ENCODE assay signal across 15 cellular contexts in genomic region chr2:127872354-127872753, GRCh38. TPM values are rescaled to one million over a fixed set of nuclear protein-coding genes. Genes with fewer than 3 reads are reported as not detected.
A peak's percentile ranks its signal among the peaks of the same experiment; 100 is the strongest.
DNase-seq lines count a peak whose midpoint lies in the region; ATAC-seq, FAIRE-seq and TF ChIP-seq lines count a peak whose summit lies in the region.
"Had no signal": no experiment of that assay in that cellular context is flagged by ENCODE, and none has a peak within 500 bp of the region (broad histone marks: within the 10 kb centered on the region; RNA-seq: fewer than 3 reads in every experiment).

No MANE protein-coding gene starts in this region.

- peaks cover 68 to 100% (median 88%) of the 10 kb centered on the region in 11 experiments for H4K20me1 ChIP-seq in BLaER1 treated with 17β-estradiol and CSF1 and Interleukin-3, amounts not matched to agents 10 nM and 100 nM
- H4K20me1 ChIP-seq in GM12878 (ENCODE audit: control insufficient read depth, insufficient read depth), result no peaks in the 10 kb centered on the region

- H3K36me3 Mint-ChIP-seq in Caco-2 (ENCODE audit: insufficient read depth, unreplicated experiment) (peaks cover 86% of the 10 kb centered on the region), neural crest cell (ENCODE audit: low read depth) (peaks cover 16% of the 10 kb centered on the region)

- H3K23ac ChIP-seq in neuronal stem cell (ENCODE audit: low read depth, low read length, poor library complexity), result no peak overlapping the region

- H3K79me2 ChIP-seq in GM12878 (ENCODE audit: control insufficient read depth, insufficient read depth, low read length), result peaks cover 8% of the 10 kb centered on the region

- H2BK12ac ChIP-seq in neuronal stem cell (ENCODE audit: low read length), result no peak overlapping the region

- intact Hi-C loops in Caco-2 (cut with micrococcal nuclease; ENCODE audit: unreplicated experiment) (no loop called here), GM12878 (cut with micrococcal nuclease; ENCODE audit: unreplicated experiment) (no loop called here), sciatic nerve (cut with DNase I) (no loop called here)

- RAD21 ChIA-PET in GM12878 (lab: Charles Lee; ENCODE audit: unreplicated experiment), result no interaction called here

- H3K27me3 Mint-ChIP-seq in Caco-2 (ENCODE audit: insufficient read depth, unreplicated experiment), result no peaks in the 10 kb centered on the region
- no peaks in the 10 kb centered on the region for H3K27me3 Mint-ChIP-seq in neural crest cell (ENCODE audit: low read depth)

- SMC1A ChIA-PET in GM12878 (lab: Charles Lee; ENCODE audit: uncharacterized antibody, unreplicated experiment), result interaction anchor here (0.8 kb wide), 1 partner anchor 13 kb away, joined by 3 read pairs; no protein-coding TSS in a partner anchor

- in situ Hi-C loops in GM12878 (cut with MboI), result no loop called here

- no peaks in the 10 kb centered on the region for H3K9me3 ChIP-seq in BLaER1 treated with 17β-estradiol and CSF1 and Interleukin-3, amounts not matched to agents 10 nM and 100 nM (replicated peaks in 1 of 11)
- H3K9me3 ChIP-seq in Caco-2, result no peaks in the 10 kb centered on the region
- H3K9me3 ChIP-seq in GM12878 (replicated peaks; ENCODE audit: control insufficient read depth, insufficient read depth, low read length), result no peaks in the 10 kb centered on the region
- no peaks in the 10 kb centered on the region for H3K9me3 ChIP-seq in neuronal stem cell (replicated peaks in 1 of 2; ENCODE audit: control insufficient read depth in 2 of 2, insufficient read depth in 1 of 2, low read depth in 1 of 2, low read length in 2 of 2)
- H3K9me3 ChIP-seq: SK-N-SH had no signal

- POLR2A ChIA-PET in Caco-2 (lab: Charles Lee), result interaction anchor here (1.0 kb wide), 1 partner anchor 13 kb away, joined by 4 read pairs; no protein-coding TSS in a partner anchor
- POLR2A ChIA-PET in GM12878 (lab: Charles Lee), result no interaction called here

- H3K79me1 ChIP-seq in neuronal stem cell (ENCODE audit: low read depth, low read length), result no peaks in the 10 kb centered on the region

- no peaks in the 10 kb centered on the region for H3K27me3 ChIP-seq in BLaER1 treated with 17β-estradiol and CSF1 and Interleukin-3, amounts not matched to agents 10 nM and 100 nM
- no peaks in the 10 kb centered on the region for H3K27me3 ChIP-seq in Caco-2 (replicated peaks; ENCODE audit: control insufficient read depth, insufficient read depth, low read length)
- no peaks in the 10 kb centered on the region for H3K27me3 ChIP-seq in GM12878 (replicated peaks in 1 of 2; ENCODE audit: control insufficient read depth in 2 of 2, insufficient read depth in 2 of 2, low read length in 1 of 2)
- H3K27me3 ChIP-seq in neuronal stem cell (ENCODE audit: control insufficient read depth in 3 of 3, insufficient read depth in 3 of 3, low read depth in 1 of 3, low read length in 3 of 3), result no peaks in the 10 kb centered on the region
- no peaks in the 10 kb centered on the region for H3K27me3 ChIP-seq in foreskin keratinocyte

- no peak overlapping the region for H3K4ac ChIP-seq in neuronal stem cell (ENCODE audit: low read length)

- H3K18ac ChIP-seq in neuronal stem cell (ENCODE audit: low read length), result no peak overlapping the region

- TF ChIP-seq POLR2A in GM12878 (IDR thresholded peaks at IDR 0.05; ENCODE audit: low read depth, low read length), result no peak

- H2BK15ac ChIP-seq in neuronal stem cell (ENCODE audit: low read length), result no peak overlapping the region

- H4K8ac ChIP-seq in neuronal stem cell (ENCODE audit: low read depth, low read length), result no peak overlapping the region

- H3K4me1 Mint-ChIP-seq in Caco-2 (ENCODE audit: low read depth, unreplicated experiment), result peaks cover 23% of the 10 kb centered on the region
- H3K4me1 Mint-ChIP-seq in neural crest cell, result peaks cover 25% of the 10 kb centered on the region

- BruUV-seq in Caco-2 (replicated peaks; lab: Mats Ljungman, UMichigan), result no TSS peak
- BruUV-seq in GM12878 (replicated peaks; lab: Mats Ljungman, UMichigan), result TSS peak; percentile 37

- peak overlapping the region in 7 of 11 experiments; percentile 1 to 58 (median 42); a peak in 10 of 22 replicates for H3K4me2 ChIP-seq in BLaER1 treated with 17β-estradiol and CSF1 and Interleukin-3, amounts not matched to agents 10 nM and 100 nM
- H3K4me2 ChIP-seq in GM12878 (ENCODE audit: control insufficient read depth, insufficient read depth) (no peak overlapping the region), neuronal stem cell (ENCODE audit: insufficient read depth, low read length, poor library complexity, severe bottlenecking) (no peak overlapping the region)
- H3K4me2 ChIP-seq: PC-9, SK-N-SH had no signal

- H3K4me3 ChIP-seq in BLaER1 treated with 17β-estradiol and CSF1 and Interleukin-3, amounts not matched to agents 10 nM and 100 nM, result no peak overlapping the region
- H3K4me3 ChIP-seq in Caco-2 (ENCODE audit: low read depth, low read length) (no peak overlapping the region), GM12878 (no peak overlapping the region), neuronal stem cell (ENCODE audit: low read length in 2 of 2) (no peak overlapping the region)
- H3K4me3 ChIP-seq: PC-9 had no signal

- H3K4me1 ChIP-seq in BLaER1 treated with 17β-estradiol and CSF1 and Interleukin-3, amounts not matched to agents 10 nM and 100 nM, result peaks cover 42 to 54% (median 49%) of the 10 kb centered on the region in 10 experiments
- H3K4me1 ChIP-seq in Caco-2 (peaks cover 12% of the 10 kb centered on the region; the same call in 1 of the 2 replicates), GM12878 (ENCODE audit: control insufficient read depth, insufficient read depth, low read length) (no peaks in the 10 kb centered on the region; the same call in 1 of the 2 replicates), neuronal stem cell (ENCODE audit: control insufficient read depth in 2 of 2, insufficient read depth in 1 of 2, low read depth in 1 of 2, low read length in 2 of 2) (peaks cover 12 to 17% of the 10 kb centered on the region in 2 donors), foreskin keratinocyte (no peaks in the 10 kb centered on the region)

- no peak for TF ChIP-seq CTCF in Caco-2 (IDR thresholded peaks at IDR 0.05; ENCODE audit: insufficient read depth in 1 of 2, low read depth in 1 of 2, low read length in 1 of 2, severe bottlenecking in 1 of 2, unreplicated experiment in 1 of 2)
- no peak for TF ChIP-seq CTCF in GM12878 (IDR thresholded peaks at IDR 0.05 in 2 of 3, conservative IDR thresholded peaks at IDR 0.05 in 1 of 3; ENCODE audit: control insufficient read depth in 2 of 3, extremely low read depth in 1 of 3, insufficient read depth in 1 of 3, low read depth in 3 of 3, low read length in 3 of 3)
- TF ChIP-seq CTCF in neural crest cell (conservative IDR thresholded peaks at IDR 0.05), result no peak
- no peak for TF ChIP-seq CTCF in foreskin keratinocyte (conservative IDR thresholded peaks at IDR 0.05)

- H3K9ac ChIP-seq in BLaER1 treated with 17β-estradiol and CSF1 and Interleukin-3, amounts not matched to agents 10 nM and 100 nM, result no peak overlapping the region
- H3K9ac ChIP-seq in GM12878 (ENCODE audit: control insufficient read depth, insufficient read depth, low read length) (no peak overlapping the region), neuronal stem cell (ENCODE audit: low read depth, low read length, poor library complexity) (no peak overlapping the region)
- H3K9ac ChIP-seq: SK-N-SH had no signal

- no peak overlapping the region for H2AK5ac ChIP-seq in neuronal stem cell (ENCODE audit: low read depth, low read length)

- no peak overlapping the region for H3K27ac ChIP-seq in BLaER1 treated with 17β-estradiol and CSF1 and Interleukin-3, amounts not matched to agents 10 nM and 100 nM
- no peak overlapping the region for H3K27ac ChIP-seq in GM12878 (ENCODE audit: control insufficient read depth, insufficient read depth)
- no peak overlapping the region for H3K27ac ChIP-seq in neuronal stem cell (replicated peaks; ENCODE audit: low read length)
- H3K27ac ChIP-seq in foreskin keratinocyte, result no peak overlapping the region
- H3K27ac ChIP-seq: PC-9 had no signal

- no peak overlapping the region for H2BK120ac ChIP-seq in neuronal stem cell (ENCODE audit: low read depth, low read length)

- no peak overlapping the region for H2BK5ac ChIP-seq in neuronal stem cell (ENCODE audit: low read length)

- peaks cover 67 to 83% (median 72%) of the 10 kb centered on the region in 11 experiments for H3K36me3 ChIP-seq in BLaER1 treated with 17β-estradiol and CSF1 and Interleukin-3, amounts not matched to agents 10 nM and 100 nM
- peaks cover 5% of the 10 kb centered on the region; the same call in 1 of the 2 replicates for H3K36me3 ChIP-seq in Caco-2 (ENCODE audit: control insufficient read depth, insufficient read depth, low read length)
- H3K36me3 ChIP-seq in GM12878 (ENCODE audit: control insufficient read depth in 2 of 2, insufficient read depth in 2 of 2, low read length in 1 of 2), result peaks cover 16 to 30% of the 10 kb centered on the region in 2 experiments
- peaks cover 25 to 64% of the 10 kb centered on the region in 2 donors for H3K36me3 ChIP-seq in neuronal stem cell (replicated peaks in 1 of 2; ENCODE audit: control insufficient read depth in 2 of 2, insufficient read depth in 2 of 2, low read length in 2 of 2)

- no peak overlapping the region for H4K91ac ChIP-seq in neuronal stem cell (ENCODE audit: low read depth, low read length, poor library complexity)

- no peak for TF ChIP-seq RAD21 in GM12878 (IDR thresholded peaks at IDR 0.05; ENCODE audit: insufficient read depth, low read depth, low read length)

- no peak overlapping the region for H3K14ac ChIP-seq in neuronal stem cell (ENCODE audit: low read length)

- no peak for FAIRE-seq in GM12878 (lab: Jason Lieb, UNC)

- CTCF ChIA-PET in Caco-2 (lab: Charles Lee) (no interaction called here), GM12878 (lab: Yijun Ruan, JAX) (no interaction called here)

- no peak for ATAC-seq in GM12878
- no peak for ATAC-seq in sciatic nerve
- ATAC-seq in foreskin keratinocyte, result no peak
- ATAC-seq in HG03457 (IDR thresholded peaks at IDR 0.05; ENCODE audit: unreplicated experiment), result no peak
- ATAC-seq: Right ventricle myocardium inferior had no signal

- H3K9me3 Mint-ChIP-seq in Caco-2 (ENCODE audit: unreplicated experiment) (no peaks in the 10 kb centered on the region), neural crest cell (no peaks in the 10 kb centered on the region)

- TF ChIP-seq EP300 in GM12878 (IDR thresholded peaks at IDR 0.05; ENCODE audit: borderline replicate concordance in 1 of 2, control insufficient read depth in 1 of 2, low read depth in 2 of 2, low read length in 2 of 2), result no peak

- no peak overlapping the region for H3K4me3 Mint-ChIP-seq in Caco-2 (ENCODE audit: unreplicated experiment)
- H3K4me3 Mint-ChIP-seq in neural crest cell, result no peak overlapping the region

- H3K27ac Mint-ChIP-seq in Caco-2 (ENCODE audit: unreplicated experiment), result peak overlapping the region; percentile 37
- peak overlapping the region; percentile 65 for H3K27ac Mint-ChIP-seq in neural crest cell (ENCODE audit: unreplicated experiment)

- DNase-seq in Caco-2 (no peak), GM12878 (ENCODE audit: low read depth, low spot score) (no peak), neural crest cell (ENCODE audit: low read depth, low spot score) (no peak), sciatic nerve (ENCODE audit: low spot score) (no peak), neuronal stem cell (ENCODE audit: low spot score) (no peak), foreskin keratinocyte (no peak)
- DNase-seq: DMS153, EL, NCI-H146, NCI-H226, PC-9, SK-N-SH had no signal

- no peak overlapping the region for H2AFZ ChIP-seq in GM12878 (ENCODE audit: control insufficient read depth, low read depth, low read length)
- no peak overlapping the region for H2AFZ ChIP-seq in neuronal stem cell (ENCODE audit: low read length)
- H2AFZ ChIP-seq: PC-9 had no signal

RNA-seq across cellular contexts. Expression of gene AMMECR1L, which starts 13.4 kb away (rescaled TPM):
- 28.1 and 29.3 TPM in 2 replicates for total RNA-seq in Caco-2 (2022)
- 18.2 and 18.4 TPM in 2 replicates for total RNA-seq in GM12878 (2013; cell fraction: nucleolus; rRNA removed)
- 7.5 and 9.0 TPM in 2 replicates for total RNA-seq in GM12878 (2014; rRNA removed)
- 8.6 TPM in 2 replicates for total RNA-seq in GM12878 (2014; rRNA removed; fragmentation: Illumina TruSeq; extraction: Trizol)
- total RNA-seq in GM12878 (2021), result 10.7 and 11.6 TPM in 2 replicates
- polyA plus RNA-seq in GM12878 (2011; ENCODE audit: low read depth), result 4.5 TPM
- polyA plus RNA-seq in GM12878 (2011; rRNA removed), result 9.4 and 10.5 TPM in 2 replicates
- 9.2 and 11.5 TPM in 2 replicates for polyA plus RNA-seq in GM12878 (2011; cell fraction: cytosol; rRNA removed)
- 17.2 and 17.9 TPM in 2 replicates for polyA plus RNA-seq in GM12878 (2011; cell fraction: nucleus; rRNA removed)
- 6.0 and 8.0 TPM in 2 replicates for polyA plus RNA-seq in GM12878 (2012)
- polyA plus RNA-seq in GM12878 (2014; fragmentation: Illumina TruSeq; extraction: Trizol), result 12.1 and 12.9 TPM in 2 replicates
- 1 to 10 TPM; 2.7 to 3.1 TPM for polyA plus RNA-seq in GM12878 (2014; fragmentation: Nextera tagmentation; extraction: Ambion mirVana)
- 7.7 and 8.6 TPM in 2 replicates for polyA plus RNA-seq in GM12878 (2014; rRNA removed)
- polyA plus RNA-seq in GM12878 (2016; fragmentation: Nextera tagmentation; extraction: Ambion mirVana), result 1 to 10 TPM; 6.7 to 7.1 TPM
- polyA minus RNA-seq in GM12878 (2011; rRNA and poly(A)+ RNA removed), result 10.8 and 13.2 TPM in 2 replicates
- 4.7 and 5.3 TPM in 2 replicates for polyA minus RNA-seq in GM12878 (2011; cell fraction: cytosol; rRNA and poly(A)+ RNA removed)
- 6.4 and 8.5 TPM in 2 replicates for polyA minus RNA-seq in GM12878 (2011; cell fraction: nucleus; rRNA and poly(A)+ RNA removed)
- 25.3 and 27.0 TPM in 2 replicates for total RNA-seq in neural crest cell
- total RNA-seq in sciatic nerve, result 15.9 TPM
- 11.8 TPM for polyA plus RNA-seq in neuronal stem cell (2013, experiment 1 of 2)
- polyA plus RNA-seq in neuronal stem cell (2013, experiment 2 of 2), result 12.0 TPM
- 19.8 and 20.1 TPM in 2 replicates for total RNA-seq in foreskin keratinocyte
- polyA plus RNA-seq in foreskin keratinocyte, result 6.9 and 8.1 TPM in 2 replicates

RNA-seq across cellular contexts. Expression of gene POLR2D, which starts 14.4 kb away (rescaled TPM):
- total RNA-seq in Caco-2 (2022), result 61.9 and 65.0 TPM in 2 replicates
- 20.9 and 22.7 TPM in 2 replicates for total RNA-seq in GM12878 (2013; cell fraction: nucleolus; rRNA removed)
- total RNA-seq in GM12878 (2014; rRNA removed), result 26.4 and 26.6 TPM in 2 replicates
- total RNA-seq in GM12878 (2014; rRNA removed; fragmentation: Illumina TruSeq; extraction: Trizol), result 27.2 and 27.5 TPM in 2 replicates
- total RNA-seq in GM12878 (2021), result 47.8 and 49.5 TPM in 2 replicates
- 26.5 TPM for polyA plus RNA-seq in GM12878 (2011; ENCODE audit: low read depth)
- polyA plus RNA-seq in GM12878 (2011; rRNA removed), result 30.4 and 32.0 TPM in 2 replicates
- 28.1 and 33.4 TPM in 2 replicates for polyA plus RNA-seq in GM12878 (2011; cell fraction: cytosol; rRNA removed)
- polyA plus RNA-seq in GM12878 (2011; cell fraction: nucleus; rRNA removed), result 11.8 and 12.8 TPM in 2 replicates
- 34.7 and 36.2 TPM in 2 replicates for polyA plus RNA-seq in GM12878 (2012)
- polyA plus RNA-seq in GM12878 (2014; fragmentation: Illumina TruSeq; extraction: Trizol), result 53.7 and 61.9 TPM in 2 replicates
- 10 to 100 TPM; 27.2 to 31.8 TPM for polyA plus RNA-seq in GM12878 (2014; fragmentation: Nextera tagmentation; extraction: Ambion mirVana)
- polyA plus RNA-seq in GM12878 (2014; rRNA removed), result 29.5 and 32.1 TPM in 2 replicates
- 10 to 100 TPM; 73.9 to 84.8 TPM for polyA plus RNA-seq in GM12878 (2016; fragmentation: Nextera tagmentation; extraction: Ambion mirVana)
- 26.6 and 33.6 TPM in 2 replicates for polyA minus RNA-seq in GM12878 (2011; rRNA and poly(A)+ RNA removed)
- polyA minus RNA-seq in GM12878 (2011; cell fraction: cytosol; rRNA and poly(A)+ RNA removed), result 7.6 and 8.6 TPM in 2 replicates
- 2.3 and 4.1 TPM in 2 replicates for polyA minus RNA-seq in GM12878 (2011; cell fraction: nucleus; rRNA and poly(A)+ RNA removed)
- total RNA-seq in neural crest cell, result 83.1 and 84.5 TPM in 2 replicates
- 19.4 TPM for total RNA-seq in sciatic nerve
- polyA plus RNA-seq in neuronal stem cell (2013, experiment 1 of 2), result 33.1 TPM
- polyA plus RNA-seq in neuronal stem cell (2013, experiment 2 of 2), result 33.8 TPM
- total RNA-seq in foreskin keratinocyte, result 23.0 and 25.9 TPM in 2 replicates
- polyA plus RNA-seq in foreskin keratinocyte, result 18.5 and 22.2 TPM in 2 replicates

Comparison
In these comparisons a context has a peak if more than half of its experiments do, and no peak if none do; other contexts are left out.
1. H3K4me2 ChIP-seq: peak in BLaER1 treated with 17β-estradiol and CSF1 and Interleukin-3, amounts not matched to agents 10 nM and 100 nM (7 of 11); none in GM12878 (single experiment) and neuronal stem cell (single experiment).